In genomic region chr2:210252699-210253606, GRCh38 we compare ENCODE assay signal across 32 cellular contexts. TPM values are rescaled to one million over a fixed set of nuclear protein-coding genes. Genes with fewer than 3 reads are reported as not detected.
DNase-seq lines count a peak whose midpoint lies in the region; ATAC-seq, FAIRE-seq and TF ChIP-seq lines count a peak whose summit lies in the region.
"Had no signal": no experiment of that assay in that cellular context is flagged by ENCODE, and none has a peak within 500 bp of the region (broad histone marks: within the 10 kb centered on the region; RNA-seq: fewer than 3 reads in every experiment).

No MANE protein-coding gene starts in this region.

- H3K9me3 Mint-ChIP-seq in mesothelial cell of epicardium (no peaks in the 10 kb centered on the region), natural killer cell (no peaks in the 10 kb centered on the region)
- H3K9me3 Mint-ChIP-seq: activated B cell treated with CpG ODN at 0.5 μM for 24 hours; activated CD4-positive, alpha-beta T cell treated with anti-CD3 and anti-CD28 coated beads, Interleukin-2, amount 10 ng/mL, durations not matched to agents 7 days and 5 days; nephron had no signal

- no peaks in the 10 kb centered on the region for H3K4me1 ChIP-seq in mucosa of descending colon (ENCODE audit: low read depth)
- H3K4me1 ChIP-seq: BLaER1, colonic mucosa, left ventricle myocardium inferior had no signal

- no peaks in the 10 kb centered on the region for H3K27me3 Mint-ChIP-seq in mesothelial cell of epicardium (ENCODE audit: low read depth)
- H3K27me3 Mint-ChIP-seq in natural killer cell (ENCODE audit: low read depth in 2 of 2): no peaks in the 10 kb centered on the region
- H3K27me3 Mint-ChIP-seq: activated B cell treated with CpG ODN at 0.5 μM for 24 hours; activated CD4-positive, alpha-beta T cell treated with anti-CD3 and anti-CD28 coated beads, Interleukin-2, amount 10 ng/mL, durations not matched to agents 7 days and 5 days; activated naive CD8-positive, alpha-beta T cell had no signal

- peaks cover 16% of the 10 kb centered on the region for H3K4me1 Mint-ChIP-seq in mesothelial cell of epicardium
- no peaks in the 10 kb centered on the region for H3K4me1 Mint-ChIP-seq in natural killer cell
- H3K4me1 Mint-ChIP-seq: activated B cell treated with CpG ODN at 0.5 μM for 24 hours; activated CD4-positive, alpha-beta T cell treated with anti-CD3 and anti-CD28 coated beads, Interleukin-2, amount 10 ng/mL, durations not matched to agents 7 days and 5 days; nephron had no signal

- H3K36me3 ChIP-seq in bronchial epithelial cell (ENCODE audit: control insufficient read depth, insufficient read depth, low read length) (no peaks in the 10 kb centered on the region), mucosa of descending colon (ENCODE audit: low read depth) (no peaks in the 10 kb centered on the region)
- H3K36me3 ChIP-seq: BLaER1, colonic mucosa, left ventricle myocardium inferior, ovary, right atrium auricular region had no signal

- H3K27ac Mint-ChIP-seq in mesothelial cell of epicardium: peak overlapping the region; percentile 3
- no peak overlapping the region for H3K27ac Mint-ChIP-seq in natural killer cell
- H3K27ac Mint-ChIP-seq: activated B cell treated with CpG ODN at 0.5 μM for 24 hours; activated CD4-positive, alpha-beta T cell treated with anti-CD3 and anti-CD28 coated beads, Interleukin-2, amount 10 ng/mL, durations not matched to agents 7 days and 5 days; activated naive CD8-positive, alpha-beta T cell; nephron had no signal

- intact Hi-C loops in mucosa of descending colon (cut with DNase I, micrococcal nuclease) (no loop called here), natural killer cell (cut with micrococcal nuclease) (no loop called here)

- peak; percentile 22 for DNase-seq in bronchial epithelial cell (ENCODE audit: low read depth)
- no peak for DNase-seq in mesothelial cell of epicardium (ENCODE audit: low spot score in 2 of 2, unreplicated experiment in 2 of 2)
- DNase-seq in ureter (ENCODE audit: low spot score): peak; percentile 42
- DNase-seq in mucosa of descending colon: no peak
- no peak for DNase-seq in natural killer cell
- DNase-seq in dermis blood vessel endothelial cell: no peak
- DNase-seq: activated B cell treated with CpG ODN at 0.5 μM for 24 hours; activated CD4-positive, alpha-beta T cell treated with anti-CD3 and anti-CD28 coated beads, Interleukin-2, amount 10 ng/mL, durations not matched to agents 7 days and 5 days; aorta; colonic mucosa; DMS153; effector memory CD4-positive, alpha-beta T cell; islet precursor cell; left ventricle myocardium inferior; NCI-H1105; NCI-H1930; NCI-H2171 treated with DMSO at 0.1 percent for 48 hours; NCI-H510A; ovary; PC-3; SK-N-SH; small intestine; stimulated activated naive CD4-positive, alpha-beta T cell had no signal

- FAIRE-seq in bronchial epithelial cell (lab: Jason Lieb, UNC): no peak
- FAIRE-seq: small intestine had no signal

- no peaks in the 10 kb centered on the region for H3K9me3 ChIP-seq in mucosa of descending colon
- H3K9me3 ChIP-seq: BLaER1, colonic mucosa, left ventricle myocardium inferior, ovary, right atrium auricular region, SK-N-SH had no signal

- TF ChIP-seq CTCF in bronchial epithelial cell (IDR thresholded peaks at IDR 0.05; ENCODE audit: insufficient read depth, low read length, severe bottlenecking) (no peak), mesothelial cell of epicardium (IDR thresholded peaks at IDR 0.05; ENCODE audit: unreplicated experiment) (no peak), mucosa of descending colon (IDR thresholded peaks at IDR 0.05) (no peak), natural killer cell (IDR thresholded peaks at IDR 0.05) (no peak)

- ATAC-seq in HG02870 (IDR thresholded peaks at IDR 0.05; ENCODE audit: unreplicated experiment) (peak; percentile 49), mucosa of descending colon (no peak), natural killer cell (no peak)
- ATAC-seq: PC-3 had no signal

- no peaks in the 10 kb centered on the region for H3K27me3 ChIP-seq in bronchial epithelial cell (ENCODE audit: control insufficient read depth, insufficient read depth, low read length)
- H3K27me3 ChIP-seq: BLaER1, colonic mucosa, ovary, right atrium auricular region had no signal

- H3K36me3 Mint-ChIP-seq in mesothelial cell of epicardium (no peaks in the 10 kb centered on the region), natural killer cell (no peaks in the 10 kb centered on the region)
- H3K36me3 Mint-ChIP-seq: activated naive CD8-positive, alpha-beta T cell had no signal

- H3K4me3 Mint-ChIP-seq in mesothelial cell of epicardium (no peak overlapping the region), natural killer cell (no peak overlapping the region)
- H3K4me3 Mint-ChIP-seq: activated B cell treated with CpG ODN at 0.5 μM for 24 hours; activated CD4-positive, alpha-beta T cell treated with anti-CD3 and anti-CD28 coated beads, Interleukin-2, amount 10 ng/mL, durations not matched to agents 7 days and 5 days; activated naive CD8-positive, alpha-beta T cell; nephron had no signal

- no peak overlapping the region for H3K4me3 ChIP-seq in bronchial epithelial cell (ENCODE audit: low read depth, low read length)
- H3K4me3 ChIP-seq in mucosa of descending colon: no peak overlapping the region
- H3K4me3 ChIP-seq: BLaER1, colonic mucosa, left ventricle myocardium inferior, ovary, right atrium auricular region had no signal

RNA-seq across cellular contexts. Expression of gene ACADL, which starts 27.7 kb away (rescaled TPM):
- 0.26 and 0.38 TPM in 2 replicates for total RNA-seq in bronchial epithelial cell
- 13.0 to 13.2 TPM (median 13.0 TPM) in 3 replicates for total RNA-seq in mesothelial cell of epicardium
- 9.0 TPM for total RNA-seq in ureter
- under 1 TPM in 2 of 3 donors, not detected in 1; 0.19 to 0.95 TPM for total RNA-seq in mucosa of descending colon
- not detected for total RNA-seq in natural killer cell
- under 0.01 and 0.19 TPM in 2 replicates for total RNA-seq in dermis blood vessel endothelial cell
- total RNA-seq: activated B cell treated with CpG ODN at 0.5 μM for 24 hours; activated CD4-positive, alpha-beta T cell treated with anti-CD3 and anti-CD28 coated beads, Interleukin-2, amount 10 ng/mL, durations not matched to agents 7 days and 5 days; activated CD8-positive, alpha-beta memory T cell treated with anti-CD3 and anti-CD28 coated beads for 36 hours; glomerular endothelial cell; HT1080; T-helper 1 cell treated with Interleukin-12 subunit alpha and Interleukin-12 subunit beta and Interleukin-4 antibody, amounts not matched to agents 30 ng/mL and 1 ng/mL, for 36 hours had no signal

Comparison
In these comparisons a context has a peak if more than half of its experiments do, and no peak if none do; other contexts are left out.
1. DNase-seq: peak in bronchial epithelial cell (single experiment) and ureter (single experiment); none in mesothelial cell of epicardium (0 of 2), mucosa of descending colon (0 of 3), natural killer cell (single experiment) and dermis blood vessel endothelial cell (single experiment).